In the genomic region with DNA sequence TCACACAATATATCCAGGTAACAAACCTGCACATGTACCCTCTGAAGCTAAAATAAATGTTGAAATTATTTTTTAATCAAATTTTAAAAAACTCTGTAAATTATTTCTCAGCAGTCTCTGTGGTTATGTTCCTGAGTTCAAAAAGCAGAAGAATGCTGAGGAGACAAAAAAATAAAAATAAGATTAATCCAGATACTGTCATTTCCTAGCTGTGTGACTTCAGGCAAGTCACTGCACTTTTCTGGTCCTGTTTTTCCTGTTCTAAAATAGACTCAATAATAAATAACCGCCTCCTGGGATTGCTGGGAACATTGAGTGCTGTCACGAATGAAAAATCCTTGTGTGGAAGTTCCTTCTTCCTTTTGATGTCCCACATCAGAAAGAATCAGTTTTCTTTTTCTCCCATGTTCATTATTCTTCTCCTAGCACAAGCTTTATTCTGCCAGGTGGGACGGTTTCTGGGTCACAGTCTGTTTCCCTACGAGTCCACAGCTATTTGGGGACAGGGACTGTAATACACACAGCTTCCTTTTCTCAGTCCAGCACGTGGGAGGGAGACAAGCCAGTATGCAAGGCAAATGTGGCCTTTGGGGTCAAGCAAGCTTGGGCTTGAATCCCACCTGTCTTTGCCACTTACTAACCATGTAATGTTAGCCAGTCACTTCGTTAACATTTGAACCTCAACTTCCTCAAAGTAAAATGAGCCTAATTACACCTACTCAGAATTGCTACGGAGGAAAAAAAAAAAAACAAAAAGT, we compare ENCODE assay signal across 22 cellular contexts.
DNase-seq lines count a peak whose midpoint lies in the region; ATAC-seq and TF ChIP-seq lines count a peak whose summit lies in the region.
"Had no signal": no experiment of that assay in that cellular context is flagged by ENCODE, and none has a peak within 500 bp of the region (broad histone marks: within the 10 kb centered on the region; RNA-seq: fewer than 3 reads in every experiment).

No MANE protein-coding gene starts in this region.

- H3K36me3 Mint-ChIP-seq in nephron (ENCODE audit: low read depth), result no peaks in the 10 kb centered on the region
- H3K36me3 Mint-ChIP-seq: activated naive CD4-positive, alpha-beta T cell treated with anti-CD3 and anti-CD28 coated beads, Interleukin-2, amount 50 U/mL, for 24 hours had no signal

- peaks cover 15% of the 10 kb centered on the region for H3K4me1 Mint-ChIP-seq in nephron
- H3K4me1 Mint-ChIP-seq: activated naive CD4-positive, alpha-beta T cell treated with anti-CD3 and anti-CD28 coated beads, Interleukin-2, amount 50 U/mL, for 24 hours had no signal

- ATAC-seq in GM19351 (IDR thresholded peaks at IDR 0.05; ENCODE audit: unreplicated experiment) (peak; percentile 46), RWPE2 (ENCODE audit: low read depth) (no peak)
- ATAC-seq: GM23338, mucosa of descending colon had no signal

- no peak for TF ChIP-seq CTCF in RWPE2 (IDR thresholded peaks at IDR 0.05; ENCODE audit: poor library complexity, severe bottlenecking)
- no peak for TF ChIP-seq CTCF in nephron (IDR thresholded peaks at IDR 0.05; ENCODE audit: unreplicated experiment in 3 of 3)
- TF ChIP-seq CTCF in osteoblast (IDR thresholded peaks at IDR 0.05; ENCODE audit: extremely low read depth, low read depth, low read length), result no peak

- H3K4me1 ChIP-seq in RWPE2 (ENCODE audit: insufficient read depth, poor library complexity, severe bottlenecking) (peaks cover 10% of the 10 kb centered on the region), osteoblast (ENCODE audit: insufficient read depth, low read length) (no peaks in the 10 kb centered on the region)

- peak overlapping the region in 2 of 3 experiments; percentile 4 to 7 for H3K27ac Mint-ChIP-seq in nephron
- H3K27ac Mint-ChIP-seq: activated naive CD4-positive, alpha-beta T cell treated with anti-CD3 and anti-CD28 coated beads, Interleukin-2, amount 50 U/mL, for 24 hours; activated T-helper 1 cell treated with anti-CD3 and anti-CD28 coated beads, Interleukin-12 subunit alpha, Interleukin-12 subunit beta, Interleukin-2, Interleukin-4 antibody, amounts not matched to agents 30 ng/mL and 10 ng/mL and 1 ng/mL, durations not matched to agents 14 hours and 24 hours and 36 hours; CD4-positive, alpha-beta T cell; GM23338 had no signal

- H2AFZ ChIP-seq in osteoblast (ENCODE audit: low read length), result no peak overlapping the region
- H2AFZ ChIP-seq: GM23338, hepatocyte had no signal

- no peak overlapping the region for H3K4me3 ChIP-seq in RWPE2 (ENCODE audit: severe bottlenecking)
- H3K4me3 ChIP-seq in osteoblast (ENCODE audit: insufficient read depth, low read length), result no peak overlapping the region
- H3K4me3 ChIP-seq: dorsolateral prefrontal cortex, GM23338, hepatocyte, mucosa of descending colon had no signal

- peaks cover 8% of the 10 kb centered on the region for H3K27me3 Mint-ChIP-seq in nephron (ENCODE audit: low read depth)
- H3K27me3 Mint-ChIP-seq: activated naive CD4-positive, alpha-beta T cell treated with anti-CD3 and anti-CD28 coated beads, Interleukin-2, amount 50 U/mL, for 24 hours; CD4-positive, alpha-beta T cell had no signal

- no peaks in the 10 kb centered on the region for H3K79me2 ChIP-seq in osteoblast (ENCODE audit: insufficient read depth, low read length)
- H3K79me2 ChIP-seq: hepatocyte had no signal

- H3K36me3 ChIP-seq in RWPE2 (ENCODE audit: low read depth), result 0 out of 2 replicates have a peak, but pooled peaks cover 3% of the 10 kb centered on the region
- no peaks in the 10 kb centered on the region for H3K36me3 ChIP-seq in osteoblast (ENCODE audit: insufficient read depth, low read length)

- no peak for DNase-seq in RWPE2 (ENCODE audit: low spot score)
- DNase-seq in epithelial cell of prostate (ENCODE audit: low read depth, low spot score), result no peak
- DNase-seq in SHP77 (lab: John Stamatoyannopoulos, UW), result no peak
- no peak for DNase-seq in T-helper 1 cell
- no peak for DNase-seq in A172 (ENCODE audit: low spot score)
- DNase-seq in osteoblast (ENCODE audit: insufficient read length, low spot score, missing footprints), result no peak
- DNase-seq: activated CD4-positive, alpha-beta T cell treated with anti-CD3 and anti-CD28 coated beads, Interleukin-2, amount 50 U/mL, for 1 hour; CD4-positive, alpha-beta T cell; foreskin melanocyte; mucosa of descending colon; NCI-H1048; NCI-H187; stimulated activated CD8-positive, alpha-beta memory T cell treated with anti-CD3 and anti-CD28 coated beads, Interleukin-4, amount 100 ng/mL, for 48 hours; T-helper 9 cell; trophoblast cell had no signal

- H3K9me3 ChIP-seq in RWPE2 (ENCODE audit: severe bottlenecking) (no peaks in the 10 kb centered on the region), osteoblast (ENCODE audit: low read depth, low read length) (no peaks in the 10 kb centered on the region)
- H3K9me3 ChIP-seq: mucosa of descending colon had no signal

- peak overlapping the region; percentile 14 for H3K27ac ChIP-seq in RWPE2 (ENCODE audit: poor library complexity, severe bottlenecking)
- peak overlapping the region; percentile 35 for H3K27ac ChIP-seq in epithelial cell of prostate
- H3K27ac ChIP-seq in osteoblast (ENCODE audit: low read depth, low read length), result no peak overlapping the region
- H3K27ac ChIP-seq: hepatocyte had no signal

- peak overlapping the region in 1 of 3 experiments; percentile 14 for H3K4me3 Mint-ChIP-seq in nephron
- H3K4me3 Mint-ChIP-seq: activated naive CD4-positive, alpha-beta T cell treated with anti-CD3 and anti-CD28 coated beads, Interleukin-2, amount 50 U/mL, for 24 hours; activated T-helper 1 cell treated with anti-CD3 and anti-CD28 coated beads, Interleukin-12 subunit alpha, Interleukin-12 subunit beta, Interleukin-2, Interleukin-4 antibody, amounts not matched to agents 30 ng/mL and 10 ng/mL and 1 ng/mL, durations not matched to agents 14 hours and 24 hours and 36 hours; CD4-positive, alpha-beta T cell; GM23338 had no signal

- no peak overlapping the region for H3K4me2 ChIP-seq in osteoblast (ENCODE audit: insufficient read depth, low read length)
- H3K4me2 ChIP-seq: GM23338, hepatocyte had no signal

- H3K27me3 ChIP-seq in RWPE2 (ENCODE audit: insufficient read depth, poor library complexity, severe bottlenecking) (no peaks in the 10 kb centered on the region), osteoblast (ENCODE audit: insufficient read depth, low read length) (no peaks in the 10 kb centered on the region)
- H3K27me3 ChIP-seq: dorsolateral prefrontal cortex, hepatocyte had no signal

- H3K9me3 Mint-ChIP-seq in nephron, result no peaks in the 10 kb centered on the region
- H3K9me3 Mint-ChIP-seq: activated naive CD4-positive, alpha-beta T cell treated with anti-CD3 and anti-CD28 coated beads, Interleukin-2, amount 50 U/mL, for 24 hours; activated T-helper 1 cell treated with anti-CD3 and anti-CD28 coated beads, Interleukin-12 subunit alpha, Interleukin-12 subunit beta, Interleukin-2, Interleukin-4 antibody, amounts not matched to agents 30 ng/mL and 10 ng/mL and 1 ng/mL, durations not matched to agents 14 hours and 24 hours and 36 hours; CD4-positive, alpha-beta T cell had no signal

- H4K20me1 ChIP-seq in osteoblast (ENCODE audit: insufficient read depth, low read length), result no peaks in the 10 kb centered on the region
